In the genomic region with DNA sequence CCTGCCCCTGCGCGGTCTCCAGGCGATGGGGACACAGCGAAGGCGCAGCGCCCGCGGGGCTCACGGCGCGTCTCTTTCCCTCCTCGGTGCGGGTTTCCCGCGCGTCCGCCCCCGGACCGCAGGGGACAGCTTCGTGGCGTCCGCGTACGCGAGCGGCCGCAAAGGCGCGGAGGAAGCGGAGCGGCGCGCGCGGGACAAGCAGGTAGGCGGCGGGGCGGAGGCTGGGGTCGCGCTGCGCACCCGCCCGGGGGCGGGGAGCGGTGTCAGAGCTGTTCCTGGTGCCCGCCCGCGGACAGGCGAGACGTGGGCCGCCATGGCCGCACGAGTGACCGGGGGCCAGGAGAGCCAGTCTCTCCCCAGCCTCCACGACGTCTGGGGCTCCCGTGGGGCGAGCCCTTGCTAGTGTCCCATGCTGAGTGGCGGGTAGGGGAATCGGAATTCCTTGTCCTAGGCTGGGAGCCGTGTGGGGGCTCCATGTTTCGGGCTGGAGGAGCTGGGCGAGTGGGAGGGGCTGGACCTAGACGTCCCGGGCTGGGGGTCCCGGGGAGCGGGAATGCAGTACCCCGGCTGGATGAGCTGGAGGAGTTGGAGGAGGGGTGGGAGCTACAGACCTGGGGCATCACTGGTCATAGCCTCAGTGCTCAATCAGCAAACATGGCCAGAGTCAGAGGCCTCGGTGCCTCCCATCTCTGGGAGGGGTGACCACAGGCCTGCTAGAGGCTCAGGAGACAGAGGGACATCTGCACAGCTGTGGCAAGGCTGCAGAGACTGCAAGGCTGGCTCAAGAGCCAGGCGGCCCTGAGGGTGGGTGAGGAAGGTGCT, we compare ENCODE assay signal across 1 cellular context.
TF ChIP-seq lines count a peak whose summit lies in the region.

No MANE protein-coding gene starts in this region.

TF ChIP-seq in HepG2, 621 proteins besides CTCF, POLR2A, EP300 and RAD21 (continued from another document):
- TF ChIP-seq, protein P1, sequence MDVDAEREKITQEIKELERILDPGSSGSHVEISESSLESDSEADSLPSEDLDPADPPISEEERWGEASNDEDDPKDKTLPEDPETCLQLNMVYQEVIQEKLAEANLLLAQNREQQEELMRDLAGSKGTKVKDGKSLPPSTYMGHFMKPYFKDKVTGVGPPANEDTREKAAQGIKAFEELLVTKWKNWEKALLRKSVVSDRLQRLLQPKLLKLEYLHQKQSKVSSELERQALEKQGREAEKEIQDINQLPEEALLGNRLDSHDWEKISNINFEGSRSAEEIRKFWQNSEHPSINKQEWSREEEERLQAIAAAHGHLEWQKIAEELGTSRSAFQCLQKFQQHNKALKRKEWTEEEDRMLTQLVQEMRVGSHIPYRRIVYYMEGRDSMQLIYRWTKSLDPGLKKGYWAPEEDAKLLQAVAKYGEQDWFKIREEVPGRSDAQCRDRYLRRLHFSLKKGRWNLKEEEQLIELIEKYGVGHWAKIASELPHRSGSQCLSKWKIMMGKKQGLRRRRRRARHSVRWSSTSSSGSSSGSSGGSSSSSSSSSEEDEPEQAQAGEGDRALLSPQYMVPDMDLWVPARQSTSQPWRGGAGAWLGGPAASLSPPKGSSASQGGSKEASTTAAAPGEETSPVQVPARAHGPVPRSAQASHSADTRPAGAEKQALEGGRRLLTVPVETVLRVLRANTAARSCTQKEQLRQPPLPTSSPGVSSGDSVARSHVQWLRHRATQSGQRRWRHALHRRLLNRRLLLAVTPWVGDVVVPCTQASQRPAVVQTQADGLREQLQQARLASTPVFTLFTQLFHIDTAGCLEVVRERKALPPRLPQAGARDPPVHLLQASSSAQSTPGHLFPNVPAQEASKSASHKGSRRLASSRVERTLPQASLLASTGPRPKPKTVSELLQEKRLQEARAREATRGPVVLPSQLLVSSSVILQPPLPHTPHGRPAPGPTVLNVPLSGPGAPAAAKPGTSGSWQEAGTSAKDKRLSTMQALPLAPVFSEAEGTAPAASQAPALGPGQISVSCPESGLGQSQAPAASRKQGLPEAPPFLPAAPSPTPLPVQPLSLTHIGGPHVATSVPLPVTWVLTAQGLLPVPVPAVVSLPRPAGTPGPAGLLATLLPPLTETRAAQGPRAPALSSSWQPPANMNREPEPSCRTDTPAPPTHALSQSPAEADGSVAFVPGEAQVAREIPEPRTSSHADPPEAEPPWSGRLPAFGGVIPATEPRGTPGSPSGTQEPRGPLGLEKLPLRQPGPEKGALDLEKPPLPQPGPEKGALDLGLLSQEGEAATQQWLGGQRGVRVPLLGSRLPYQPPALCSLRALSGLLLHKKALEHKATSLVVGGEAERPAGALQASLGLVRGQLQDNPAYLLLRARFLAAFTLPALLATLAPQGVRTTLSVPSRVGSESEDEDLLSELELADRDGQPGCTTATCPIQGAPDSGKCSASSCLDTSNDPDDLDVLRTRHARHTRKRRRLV (CRISPR knock-in tag; IDR thresholded peaks at IDR 0.05) = no peak
- TF ChIP-seq TOPORS (CRISPR knock-in tag; IDR thresholded peaks at IDR 0.05) (no peak), KLF16 (CRISPR knock-in tag; IDR thresholded peaks at IDR 0.05) (no peak)
